1 cellular context compared by ENCODE assay signal in genomic region chr19:40445006-40445312, GRCh38.
TF ChIP-seq lines count a peak whose summit lies in the region.

No MANE protein-coding gene starts in this region.

TF ChIP-seq in endothelial cell of umbilical vein, 7 proteins besides CTCF, POLR2A, EP300 and RAD21:
- no peak for TF ChIP-seq POLR2AphosphoS5 (IDR thresholded peaks at IDR 0.05; ENCODE audit: insufficient read depth, low read depth, low read length)
- no peak for TF ChIP-seq GATA2 (IDR thresholded peaks at IDR 0.05; ENCODE audit: insufficient read depth, insufficient read length, low read depth, low read length)
- no peak for TF ChIP-seq EZH2 (IDR thresholded peaks at IDR 0.05; ENCODE audit: borderline replicate concordance, low read depth, low read length, severe bottlenecking)
- no peak for TF ChIP-seq FOS (IDR thresholded peaks at IDR 0.05; ENCODE audit: borderline replicate concordance, insufficient read depth, low read length)
- no peak for TF ChIP-seq JUN (IDR thresholded peaks at IDR 0.05; ENCODE audit: borderline replicate concordance, insufficient read depth, insufficient read length, low read depth)
- TF ChIP-seq MYC (IDR thresholded peaks at IDR 0.05; ENCODE audit: low read depth, low read length) = no peak
- TF ChIP-seq MAX (IDR thresholded peaks at IDR 0.05; ENCODE audit: insufficient read depth, insufficient read length) = no peak
